9 cellular contexts compared by ENCODE assay signal in genomic region chr2:126664639-126665038, GRCh38. TPM values are rescaled to one million over a fixed set of nuclear protein-coding genes. Genes with fewer than 3 reads are reported as not detected.
DNase-seq lines count a peak whose midpoint lies in the region; ATAC-seq, FAIRE-seq and TF ChIP-seq lines count a peak whose summit lies in the region.
"Had no signal": no experiment of that assay in that cellular context is flagged by ENCODE, and none has a peak within 500 bp of the region (broad histone marks: within the 10 kb centered on the region; RNA-seq: fewer than 3 reads in every experiment).

No MANE protein-coding gene starts in this region.

- no peak for TF ChIP-seq CTCF in prostate gland (IDR thresholded peaks at IDR 0.05)

- TF ChIP-seq POLR2A in prostate gland (IDR thresholded peaks at IDR 0.05) = no peak

- ATAC-seq in activated T-cell treated with anti-CD3 and anti-CD28 coated beads, Interleukin-2, amount 50 U/mL, for 4 hours = peak in 1 of 2 donors; percentile 1
- ATAC-seq in HG02798 (IDR thresholded peaks at IDR 0.05; ENCODE audit: poor library complexity, unreplicated experiment) (peak; percentile 30), T-cell (replicated peaks in 1 of 4) (peak in 3 of 4 experiments; percentile 2 to 31 (median 13))
- ATAC-seq in stimulated activated naive B cell treated with anti-CD40 and anti-IgM and Interleukin-4, amounts not matched to agents 10 μg/mL and 1 μg/mL and 100 μg/mL, for 72 hours (replicated peaks) = peak; percentile 28 to 35

- intact Hi-C loops in prostate gland (cut with DNase I) = no loop called here

- H3K4me1 ChIP-seq in prostate gland (replicated peaks) = no peaks in the 10 kb centered on the region
- H3K4me1 ChIP-seq in small intestine (ENCODE audit: control insufficient read depth in 2 of 2, insufficient read depth in 1 of 2, low read depth in 1 of 2, low read length in 1 of 2) = no peaks in the 10 kb centered on the region

- DNase-seq in activated T-cell treated with anti-CD3 and anti-CD28 coated beads, Interleukin-2, amount 50 U/mL, for 4 hours = no peak
- DNase-seq in activated T-cell treated with anti-CD3 and anti-CD28 coated beads for 4 hours (no peak), T-cell (no peak), AG20443 (ENCODE audit: low spot score) (no peak), prostate gland (ENCODE audit: low spot score) (no peak), small intestine (no peak)
- DNase-seq in stimulated activated naive B cell treated with anti-CD40 and anti-IgM and Interleukin-4, amounts not matched to agents 10 μg/mL and 1 μg/mL and 100 μg/mL, for 72 hours = no peak

- 81% methylated on average over 2 of the region's 2 CpGs for WGBS in prostate gland
- WGBS in small intestine, 3 donors = 74 to 83% (median 75%) methylated on average over 2 of the region's 2 CpGs

- peak overlapping the region; percentile 98 to 99 for H3K27ac Mint-ChIP-seq in T-cell
- peak overlapping the region; percentile 98 for H3K27ac Mint-ChIP-seq in stimulated activated naive B cell treated with anti-CD40 and anti-IgM and Interleukin-4, amounts not matched to agents 10 μg/mL and 1 μg/mL and 100 μg/mL, for 72 hours

- H3K9me3 Mint-ChIP-seq in activated T-cell treated with anti-CD3 and anti-CD28 coated beads, Interleukin-2, amount 50 U/mL, for 4 hours = no peaks in the 10 kb centered on the region
- no peaks in the 10 kb centered on the region for H3K9me3 Mint-ChIP-seq in T-cell
- no peaks in the 10 kb centered on the region for H3K9me3 Mint-ChIP-seq in stimulated activated naive B cell treated with anti-CD40 and anti-IgM and Interleukin-4, amounts not matched to agents 10 μg/mL and 1 μg/mL and 100 μg/mL, for 72 hours

- H3K36me3 Mint-ChIP-seq in activated T-cell treated with anti-CD3 and anti-CD28 coated beads, Interleukin-2, amount 50 U/mL, for 4 hours (ENCODE audit: insufficient read depth) = peaks cover 12% of the 10 kb centered on the region
- H3K36me3 Mint-ChIP-seq in T-cell = peaks cover 33% of the 10 kb centered on the region
- peaks cover 30 to 66% of the 10 kb centered on the region in 2 donors for H3K36me3 Mint-ChIP-seq in stimulated activated naive B cell treated with anti-CD40 and anti-IgM and Interleukin-4, amounts not matched to agents 10 μg/mL and 1 μg/mL and 100 μg/mL, for 72 hours

- H3K36me3 ChIP-seq in prostate gland = no peaks in the 10 kb centered on the region
- H3K36me3 ChIP-seq in small intestine (ENCODE audit: control insufficient read depth in 2 of 2, insufficient read depth in 2 of 2, low read length in 2 of 2) = no peaks in the 10 kb centered on the region
- H3K36me3 ChIP-seq: thoracic aorta had no signal

- peaks cover 89% of the 10 kb centered on the region for H3K4me1 Mint-ChIP-seq in activated T-cell treated with anti-CD3 and anti-CD28 coated beads, Interleukin-2, amount 50 U/mL, for 4 hours (ENCODE audit: low read depth)
- peaks cover 92 to 97% (median 95%) of the 10 kb centered on the region in 3 donors for H3K4me1 Mint-ChIP-seq in T-cell
- peaks cover 70 to 73% of the 10 kb centered on the region in 2 donors for H3K4me1 Mint-ChIP-seq in stimulated activated naive B cell treated with anti-CD40 and anti-IgM and Interleukin-4, amounts not matched to agents 10 μg/mL and 1 μg/mL and 100 μg/mL, for 72 hours

- no peaks in the 10 kb centered on the region for H3K9me3 ChIP-seq in prostate gland
- no peaks in the 10 kb centered on the region for H3K9me3 ChIP-seq in small intestine (ENCODE audit: control insufficient read depth, low read depth)
- H3K9me3 ChIP-seq: thoracic aorta had no signal

- H3K27ac ChIP-seq in prostate gland = no peak overlapping the region
- H3K27ac ChIP-seq in small intestine (ENCODE audit: low read depth in 1 of 2, low read length in 1 of 2) = peak overlapping the region in 1 of 2 donors; percentile 22

- POLR2A ChIA-PET in T-cell (lab: Charles Lee) = no interaction called here

- H3K27me3 ChIP-seq in prostate gland (replicated peaks; ENCODE audit: insufficient read depth) (no peaks in the 10 kb centered on the region), small intestine (ENCODE audit: control insufficient read depth in 2 of 2, insufficient read depth in 2 of 2, low read length in 2 of 2) (no peaks in the 10 kb centered on the region)

- CTCF ChIA-PET in T-cell (lab: Charles Lee) = interaction anchor here (0.5 to 1.5 kb wide), 5 partner anchors 12 to 352 kb away, joined by 3 to 6 read pairs (median 3); no protein-coding TSS in a partner anchor

- FAIRE-seq in small intestine (lab: Jason Lieb, UNC) = no peak

- H3K4me3 ChIP-seq in prostate gland = no peak overlapping the region
- H3K4me3 ChIP-seq in small intestine (ENCODE audit: low read depth in 1 of 2, low read length in 2 of 2) = no peak overlapping the region
- H3K4me3 ChIP-seq: thoracic aorta had no signal

- H3K27me3 Mint-ChIP-seq in activated T-cell treated with anti-CD3 and anti-CD28 coated beads, Interleukin-2, amount 50 U/mL, for 4 hours (ENCODE audit: low read depth) = no peaks in the 10 kb centered on the region
- no peaks in the 10 kb centered on the region for H3K27me3 Mint-ChIP-seq in T-cell
- H3K27me3 Mint-ChIP-seq in stimulated activated naive B cell treated with anti-CD40 and anti-IgM and Interleukin-4, amounts not matched to agents 10 μg/mL and 1 μg/mL and 100 μg/mL, for 72 hours = no peaks in the 10 kb centered on the region

- H3K4me3 Mint-ChIP-seq in activated T-cell treated with anti-CD3 and anti-CD28 coated beads, Interleukin-2, amount 50 U/mL, for 4 hours = peak overlapping the region; percentile 51
- peak overlapping the region; percentile 42 to 96 (median 49) for H3K4me3 Mint-ChIP-seq in T-cell
- peak overlapping the region; percentile 74 to 78 for H3K4me3 Mint-ChIP-seq in stimulated activated naive B cell treated with anti-CD40 and anti-IgM and Interleukin-4, amounts not matched to agents 10 μg/mL and 1 μg/mL and 100 μg/mL, for 72 hours

RNA-seq across cellular contexts. Expression of gene GYPC, which starts 8.7 kb away (rescaled TPM):
- 10 to 100 TPM; 85.2 to 98.3 (median 93.4) TPM for total RNA-seq in activated T-cell treated with anti-CD3 and anti-CD28 coated beads, Interleukin-2, amount 50 U/mL, for 4 hours
- total RNA-seq in T-cell (100 to 1,000 TPM; 109 to 137 (median 116) TPM), prostate gland (10 to 100 TPM; 17.3 to 32.9 TPM)
- polyA plus RNA-seq in small intestine = 10 to 100 TPM in 2 of 3 donors, 1 to 10 TPM in 1; 4.5 to 50.5 (median 43.9) TPM
